In the genomic region with DNA sequence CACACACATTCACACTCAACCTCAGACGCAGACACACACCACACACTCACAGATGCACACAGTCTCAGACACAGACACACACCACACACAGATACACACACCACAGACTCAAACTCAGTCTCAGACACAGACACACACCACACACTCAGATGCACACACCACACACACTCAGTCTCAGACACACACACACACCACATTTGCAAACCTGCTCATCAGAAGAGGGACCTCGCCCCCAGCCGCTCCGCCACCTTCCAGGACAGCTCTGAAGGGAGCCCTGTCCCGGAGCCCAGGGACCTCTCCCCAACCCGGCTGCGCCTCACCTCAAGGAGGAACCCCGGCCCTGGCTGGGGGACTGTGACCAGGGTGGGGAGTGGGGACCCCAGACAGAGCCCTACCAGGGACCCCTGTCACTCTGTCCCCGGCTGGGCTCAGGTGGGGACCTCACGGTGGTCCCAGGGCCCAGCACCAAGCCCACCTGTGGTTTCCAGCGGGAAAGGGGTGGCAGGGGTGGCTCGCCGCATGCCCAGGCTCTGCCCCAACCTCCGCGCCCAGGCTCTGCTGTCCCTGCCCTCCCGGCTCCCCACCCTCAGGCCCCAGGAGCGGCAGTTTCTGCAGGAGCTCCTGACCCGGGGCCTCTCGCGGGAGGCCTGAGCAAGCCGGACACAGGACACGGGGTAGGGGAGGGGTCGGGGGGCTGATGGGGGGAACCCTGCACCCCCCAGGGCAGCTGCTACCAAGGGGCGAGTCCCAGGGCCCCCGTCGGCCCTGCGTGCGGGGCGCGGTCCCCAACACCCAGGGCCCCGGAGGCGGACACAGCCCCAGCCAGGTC, we compare ENCODE assay signal across 2 cellular contexts.
TF ChIP-seq lines count a peak whose summit lies in the region.

No MANE protein-coding gene starts in this region.

TF ChIP-seq in Ishikawa, 13 proteins besides CTCF, POLR2A, EP300 and RAD21:
- TF ChIP-seq TEAD4 (IDR thresholded peaks at IDR 0.05) = no peak
- no peak for TF ChIP-seq USF1 (IDR thresholded peaks at IDR 0.05)
- TF ChIP-seq NFIC (IDR thresholded peaks at IDR 0.05) = no peak
- TF ChIP-seq ZBTB7A (IDR thresholded peaks at IDR 0.05; ENCODE audit: low read depth) = peak; percentile 85; the same call in 1 of the 2 replicates
TF ChIP-seq in Ishikawa: peak in this region for 1.

TF ChIP-seq in H1, 55 proteins besides CTCF, POLR2A, EP300 and RAD21:
- TF ChIP-seq HDAC2 (IDR thresholded peaks at IDR 0.05; ENCODE audit: borderline replicate concordance in 1 of 2, low read depth in 2 of 2, low read length in 2 of 2) (no peak), YY1 (IDR thresholded peaks at IDR 0.05; ENCODE audit: low read depth, low read length) (no peak), CTBP2 (IDR thresholded peaks at IDR 0.05; ENCODE audit: borderline replicate concordance, insufficient read depth, insufficient read length, low read length) (no peak), POU5F1 (IDR thresholded peaks at IDR 0.05; ENCODE audit: low read depth, low read length) (no peak), MAFK (IDR thresholded peaks at IDR 0.05; ENCODE audit: low read depth, low read length) (no peak), ASH2L (IDR thresholded peaks at IDR 0.05; ENCODE audit: low read length) (no peak), GTF2F1 (IDR thresholded peaks at IDR 0.05; ENCODE audit: borderline replicate concordance, low read depth, low read length) (no peak), KDM1A (IDR thresholded peaks at IDR 0.05; ENCODE audit: borderline replicate concordance, low read length) (no peak), NANOG (IDR thresholded peaks at IDR 0.05; ENCODE audit: insufficient read depth, low read depth, low read length, poor library complexity, severe bottlenecking) (no peak), TBP (IDR thresholded peaks at IDR 0.05; ENCODE audit: low read depth, low read length) (no peak), SUZ12 (IDR thresholded peaks at IDR 0.05; ENCODE audit: low read length) (no peak), SP2 (IDR thresholded peaks at IDR 0.05; ENCODE audit: low read length) (no peak)
